13 cellular contexts compared by ENCODE assay signal in the genomic region with DNA sequence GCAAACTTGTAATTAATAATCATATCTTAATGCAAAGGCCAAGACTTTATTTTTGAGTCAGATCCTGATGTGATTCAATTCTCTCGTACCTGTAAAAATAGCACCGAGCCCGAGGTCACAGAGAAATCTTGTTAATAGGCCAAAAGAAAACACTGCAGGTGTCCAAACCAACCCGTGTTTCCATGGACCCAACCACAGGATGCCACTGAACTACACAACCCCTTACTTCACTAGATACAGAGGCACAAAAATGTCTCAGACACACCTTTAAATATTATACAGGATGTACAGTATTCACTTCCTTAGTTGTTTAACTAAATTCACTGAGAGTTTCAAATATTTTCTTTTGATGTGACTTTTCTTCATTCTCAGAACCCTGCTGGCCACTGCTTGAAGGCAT.
A peak's percentile ranks its signal among the peaks of the same experiment; 100 is the strongest.
DNase-seq lines count a peak whose midpoint lies in the region; ATAC-seq and TF ChIP-seq lines count a peak whose summit lies in the region.
"Had no signal": no experiment of that assay in that cellular context is flagged by ENCODE, and none has a peak within 500 bp of the region (broad histone marks: within the 10 kb centered on the region; RNA-seq: fewer than 3 reads in every experiment).

No MANE protein-coding gene starts in this region.

- H3K9me3 ChIP-seq in OCI-LY7 (ENCODE audit: low read length): no peaks in the 10 kb centered on the region
- H3K9me3 ChIP-seq: sigmoid colon had no signal

- peak overlapping the region; percentile 88 for H3K27ac ChIP-seq in OCI-LY7 (ENCODE audit: low read depth, low read length, poor library complexity, severe bottlenecking)

- no peaks in the 10 kb centered on the region for H3K36me3 ChIP-seq in OCI-LY7 (ENCODE audit: insufficient read depth, low read length)
- H3K36me3 ChIP-seq: sigmoid colon had no signal

- no peaks in the 10 kb centered on the region for H3K9me2 ChIP-seq in OCI-LY7 (ENCODE audit: insufficient read depth, low read length)

- ATAC-seq in GM18858 (IDR thresholded peaks at IDR 0.05; ENCODE audit: unreplicated experiment): peak; percentile 38
- peak; percentile 20 for ATAC-seq in GM21526 (IDR thresholded peaks at IDR 0.05; ENCODE audit: low FRiP score, unreplicated experiment)
- peak; percentile 36 for ATAC-seq in HG03095 (IDR thresholded peaks at IDR 0.05; ENCODE audit: unreplicated experiment)

- CTCF ChIA-PET in OCI-LY7 (lab: Charles Lee; ENCODE audit: unreplicated experiment): no interaction called here

- H3K4me1 ChIP-seq in OCI-LY7 (ENCODE audit: insufficient read depth, low read length, poor library complexity, severe bottlenecking): peaks cover 61% of the 10 kb centered on the region

- peak overlapping the region; percentile 69; the same call in 1 of the 2 replicates for H2AFZ ChIP-seq in OCI-LY7 (ENCODE audit: low read length)

- no peaks in the 10 kb centered on the region for H3K36me3 Mint-ChIP-seq in activated naive CD8-positive, alpha-beta T cell treated with anti-CD3 and anti-CD28 coated beads for 36 hours
- H3K36me3 Mint-ChIP-seq: CD4-positive, alpha-beta memory T cell had no signal

- no peaks in the 10 kb centered on the region for H4K20me1 ChIP-seq in OCI-LY7 (ENCODE audit: insufficient read depth, low read length)

- H3K4me1 Mint-ChIP-seq in activated naive CD8-positive, alpha-beta T cell treated with anti-CD3 and anti-CD28 coated beads for 36 hours: peaks cover 7% of the 10 kb centered on the region

- peak; percentile 48 for DNase-seq in OCI-LY7 (ENCODE audit: low spot score)
- no peak for DNase-seq in dermis blood vessel endothelial cell
- DNase-seq in NCI-H1694 (lab: John Stamatoyannopoulos, UW): no peak
- DNase-seq in AML-193 (lab: John Stamatoyannopoulos, UW): no peak
- no peak for DNase-seq in activated naive CD8-positive, alpha-beta T cell treated with anti-CD3 and anti-CD28 coated beads for 36 hours
- DNase-seq: activated CD4-positive, alpha-beta T cell treated with anti-CD3 and anti-CD28 coated beads for 4 hours; CD4-positive, alpha-beta memory T cell; cerebellar nuclear complex; islet precursor cell; sigmoid colon had no signal

- H3K4me3 ChIP-seq in OCI-LY7 (ENCODE audit: low read depth, low read length, poor library complexity, severe bottlenecking): peak overlapping the region; percentile 25
- H3K4me3 ChIP-seq: sigmoid colon had no signal

- POLR2A ChIA-PET in OCI-LY7 (lab: Charles Lee): no interaction called here

- no peak for TF ChIP-seq CTCF in OCI-LY7 (conservative IDR thresholded peaks at IDR 0.05; ENCODE audit: low read length)

- no peak overlapping the region for H3K4me3 Mint-ChIP-seq in activated naive CD8-positive, alpha-beta T cell treated with anti-CD3 and anti-CD28 coated beads for 36 hours
- H3K4me3 Mint-ChIP-seq: CD4-positive, alpha-beta memory T cell had no signal

- peak overlapping the region; percentile 67 for H3K4me2 ChIP-seq in OCI-LY7 (ENCODE audit: low read length)

- no peak overlapping the region for H3K27ac Mint-ChIP-seq in activated naive CD8-positive, alpha-beta T cell treated with anti-CD3 and anti-CD28 coated beads for 36 hours
- H3K27ac Mint-ChIP-seq: CD4-positive, alpha-beta memory T cell had no signal

- intact Hi-C loops in OCI-LY7 (cut with micrococcal nuclease; ENCODE audit: unreplicated experiment): loop anchor here (10.0 kb wide), 2 partner anchors 946 to 1554 kb away; a partner anchor contains a TSS

- no TSS peak for BruUV-seq in OCI-LY7 (replicated peaks; lab: Mats Ljungman, UMichigan)

- H3K9me3 Mint-ChIP-seq in activated naive CD8-positive, alpha-beta T cell treated with anti-CD3 and anti-CD28 coated beads for 36 hours: no peaks in the 10 kb centered on the region
- H3K9me3 Mint-ChIP-seq: CD4-positive, alpha-beta memory T cell had no signal

- H3K79me2 ChIP-seq in OCI-LY7 (ENCODE audit: insufficient read depth, low read depth, low read length): no peaks in the 10 kb centered on the region

- peaks cover 47% of the 10 kb centered on the region for H3K27me3 Mint-ChIP-seq in activated naive CD8-positive, alpha-beta T cell treated with anti-CD3 and anti-CD28 coated beads for 36 hours
- H3K27me3 Mint-ChIP-seq: CD4-positive, alpha-beta memory T cell had no signal
